ENCODE assay signal across 35 cellular contexts in genomic region chr10:3321123-3321522, GRCh38.
"Had no signal": no experiment of that assay in that cellular context is flagged by ENCODE, and none has a peak within 500 bp of the region (broad histone marks: within the 10 kb centered on the region; RNA-seq: fewer than 3 reads in every experiment).

No MANE protein-coding gene starts in this region.

- H3K4me1 Mint-ChIP-seq: activated B cell treated with CpG ODN at 0.5 μM for 24 hours; activated CD4-positive, alpha-beta T cell treated with anti-CD3 and anti-CD28 coated beads, Interleukin-2, amount 10 ng/mL, durations not matched to agents 24 days and 14 days; activated CD8-positive, alpha-beta memory T cell treated with anti-CD3 and anti-CD28 coated beads, Interleukin-2, amount 10 ng/mL, durations not matched to agents 7 days and 5 days; activated naive CD8-positive, alpha-beta T cell treated with anti-CD3 and anti-CD28 coated beads, Interleukin-2, amount 50 U/mL, for 24 hours had no signal

- H3K36me3 ChIP-seq: brain microvascular endothelial cell, breast epithelium had no signal

- H3K9me3 Mint-ChIP-seq: activated B cell treated with CpG ODN at 0.5 μM for 24 hours; activated CD4-positive, alpha-beta memory T cell treated with anti-CD3 and anti-CD28 coated beads for 36 hours; activated CD4-positive, alpha-beta T cell treated with anti-CD3 and anti-CD28 coated beads, Interleukin-2, amount 10 ng/mL, durations not matched to agents 24 days and 14 days; activated naive CD4-positive, alpha-beta T cell treated with anti-CD3 and anti-CD28 coated beads, Interleukin-2, amount 50 U/mL, for 24 hours; activated naive CD8-positive, alpha-beta T cell treated with anti-CD3 and anti-CD28 coated beads, Interleukin-2, amount 50 U/mL, for 24 hours; activated T-cell treated with anti-CD3 and anti-CD28 coated beads, Interleukin-2, amount 50 U/mL, for 24 hours; activated T-helper 2 cell treated with anti-CD3 and anti-CD28 coated beads, Interferon-gamma antibody, Interleukin-2, Interleukin-4, amounts not matched to agents 10 μg/mL and 5 μg/mL and 100 μg/mL, durations not matched to agents 14 hours and 24 hours and 36 hours; T-helper 2 cell treated with Interferon-gamma antibody and Interleukin-4, amounts not matched to agents 5 μg/mL and 100 μg/mL, for 36 hours had no signal

- DNase-seq: activated B cell treated with CpG ODN at 0.5 μM for 24 hours; activated CD4-positive, alpha-beta memory T cell treated with anti-CD3 and anti-CD28 coated beads for 36 hours; activated CD4-positive, alpha-beta T cell treated with anti-CD3 and anti-CD28 coated beads for 4 hours; activated CD4-positive, alpha-beta T cell treated with anti-CD3 and anti-CD28 coated beads, Interleukin-2, amount 10 ng/mL, durations not matched to agents 24 days and 14 days; activated CD4-positive, alpha-beta T cell treated with anti-CD3 and anti-CD28 coated beads, Interleukin-2, amount 50 U/mL, for 1 hour; activated CD4-positive, alpha-beta T cell treated with anti-CD3 and anti-CD28 coated beads, Interleukin-2, amount 50 U/mL, for 4 hours; activated CD4-positive, CD25-positive, alpha-beta regulatory T cell treated with anti-CD3 and anti-CD28 coated beads, Interleukin-2, amount 50 U/mL, for 72 hours; activated CD8-positive, alpha-beta memory T cell treated with anti-CD3 and anti-CD28 coated beads for 24 hours; activated CD8-positive, alpha-beta memory T cell treated with anti-CD3 and anti-CD28 coated beads, Interleukin-2, amount 10 ng/mL, durations not matched to agents 7 days and 5 days; activated CD8-positive, alpha-beta memory T cell treated with anti-CD3 and anti-CD28 coated beads, Interleukin-2, amount 50 U/mL, for 48 hours; activated CD8-positive, alpha-beta T cell treated with anti-CD3 and anti-CD28 coated beads, Interleukin-2, amount 10 ng/mL, durations not matched to agents 7 days and 5 days; activated effector memory CD4-positive, alpha-beta T cell treated with Interleukin-2 at 50 U/mL for 16 hours; activated gamma-delta T cell; activated naive CD4-positive, alpha-beta T cell treated with anti-CD3 and anti-CD28 coated beads, Interleukin-2, amount 10 ng/mL, durations not matched to agents 7 days and 5 days; activated naive CD4-positive, alpha-beta T cell treated with Interleukin-2 at 50 U/mL for 16 hours; activated naive CD8-positive, alpha-beta T cell treated with anti-CD3 and anti-CD28 coated beads, Interleukin-2, amount 10 ng/mL, durations not matched to agents 7 days and 5 days; activated naive CD8-positive, alpha-beta T cell treated with anti-CD3 and anti-CD28 coated beads, Interleukin-2, amount 50 U/mL, for 24 hours; activated T-cell treated with anti-CD3 and anti-CD28 coated beads, Interleukin-2, amount 50 U/mL, for 24 hours; activated T-cell treated with anti-CD3 and anti-CD28 coated beads, Interleukin-2, amount 50 U/mL, for 48 hours; aorta; body of pancreas; brain microvascular endothelial cell; central memory CD4-positive, alpha-beta T cell; T-helper 1 cell; T-helper 2 cell; T-helper 9 cell had no signal

- H3K27ac ChIP-seq: body of pancreas, brain microvascular endothelial cell, breast epithelium, VCaP had no signal

- H3K4me1 ChIP-seq: body of pancreas, breast epithelium had no signal

- H3K9me3 ChIP-seq: body of pancreas, breast epithelium had no signal

- FAIRE-seq: astrocyte, TTC549 had no signal

- H3K27me3 Mint-ChIP-seq: activated B cell treated with CpG ODN at 0.5 μM for 24 hours had no signal

- H3K4me3 Mint-ChIP-seq: activated B cell treated with CpG ODN at 0.5 μM for 24 hours; activated CD4-positive, alpha-beta memory T cell treated with anti-CD3 and anti-CD28 coated beads for 36 hours; activated CD4-positive, alpha-beta T cell treated with anti-CD3 and anti-CD28 coated beads, Interleukin-2, amount 10 ng/mL, durations not matched to agents 24 days and 14 days; activated CD8-positive, alpha-beta memory T cell treated with anti-CD3 and anti-CD28 coated beads, Interleukin-2, amount 10 ng/mL, durations not matched to agents 7 days and 5 days; activated CD8-positive, alpha-beta T cell treated with anti-CD3 and anti-CD28 coated beads, Interleukin-2, amount 10 ng/mL, durations not matched to agents 7 days and 5 days; activated naive CD4-positive, alpha-beta T cell treated with anti-CD3 and anti-CD28 coated beads, Interleukin-2, amount 10 ng/mL, durations not matched to agents 7 days and 5 days; activated naive CD4-positive, alpha-beta T cell treated with anti-CD3 and anti-CD28 coated beads, Interleukin-2, amount 50 U/mL, for 24 hours; activated naive CD8-positive, alpha-beta T cell; activated naive CD8-positive, alpha-beta T cell treated with anti-CD3 and anti-CD28 coated beads, Interleukin-2, amount 10 ng/mL, durations not matched to agents 7 days and 5 days; activated naive CD8-positive, alpha-beta T cell treated with anti-CD3 and anti-CD28 coated beads, Interleukin-2, amount 50 U/mL, for 24 hours; activated T-cell treated with anti-CD3 and anti-CD28 coated beads, Interleukin-2, amount 50 U/mL, for 24 hours; T-helper 1 cell treated with Interleukin-12 subunit alpha and Interleukin-12 subunit beta and Interleukin-4 antibody, amounts not matched to agents 30 μg/mL and 1 μg/mL, for 36 hours; T-helper 2 cell treated with Interferon-gamma antibody and Interleukin-4, amounts not matched to agents 5 μg/mL and 100 μg/mL, for 36 hours had no signal

- H3K36me3 Mint-ChIP-seq: activated CD4-positive, alpha-beta memory T cell treated with anti-CD3 and anti-CD28 coated beads for 36 hours; activated naive CD4-positive, alpha-beta T cell treated with anti-CD3 and anti-CD28 coated beads, Interleukin-2, amount 10 ng/mL, durations not matched to agents 7 days and 5 days; activated naive CD4-positive, alpha-beta T cell treated with anti-CD3 and anti-CD28 coated beads, Interleukin-2, amount 50 U/mL, for 24 hours; activated naive CD8-positive, alpha-beta T cell treated with anti-CD3 and anti-CD28 coated beads, Interleukin-2, amount 10 ng/mL, durations not matched to agents 7 days and 5 days had no signal

- H3K27me3 ChIP-seq: body of pancreas, brain microvascular endothelial cell, breast epithelium had no signal

- ATAC-seq: activated CD8-positive, alpha-beta memory T cell treated with anti-CD3 and anti-CD28 coated beads, Interleukin-2, amount 10 ng/mL, durations not matched to agents 7 days and 5 days; activated CD8-positive, alpha-beta T cell treated with anti-CD3 and anti-CD28 coated beads, Interleukin-2, amount 10 ng/mL, durations not matched to agents 7 days and 5 days; activated naive CD8-positive, alpha-beta T cell treated with anti-CD3 and anti-CD28 coated beads, Interleukin-2, amount 50 U/mL, for 24 hours; body of pancreas had no signal

- H3K27ac Mint-ChIP-seq: activated B cell treated with CpG ODN at 0.5 μM for 24 hours; activated CD4-positive, alpha-beta memory T cell treated with anti-CD3 and anti-CD28 coated beads for 36 hours; activated CD4-positive, alpha-beta T cell treated with anti-CD3 and anti-CD28 coated beads, Interleukin-2, amount 10 ng/mL, durations not matched to agents 24 days and 14 days; activated CD8-positive, alpha-beta memory T cell treated with anti-CD3 and anti-CD28 coated beads, Interleukin-2, amount 10 ng/mL, durations not matched to agents 7 days and 5 days; activated CD8-positive, alpha-beta T cell treated with anti-CD3 and anti-CD28 coated beads, Interleukin-2, amount 10 ng/mL, durations not matched to agents 7 days and 5 days; activated naive CD4-positive, alpha-beta T cell treated with anti-CD3 and anti-CD28 coated beads, Interleukin-2, amount 10 ng/mL, durations not matched to agents 7 days and 5 days; activated naive CD4-positive, alpha-beta T cell treated with anti-CD3 and anti-CD28 coated beads, Interleukin-2, amount 50 U/mL, for 24 hours; activated naive CD8-positive, alpha-beta T cell; activated naive CD8-positive, alpha-beta T cell treated with anti-CD3 and anti-CD28 coated beads, Interleukin-2, amount 10 ng/mL, durations not matched to agents 7 days and 5 days; activated naive CD8-positive, alpha-beta T cell treated with anti-CD3 and anti-CD28 coated beads, Interleukin-2, amount 50 U/mL, for 24 hours; activated T-cell treated with anti-CD3 and anti-CD28 coated beads, Interleukin-2, amount 50 U/mL, for 24 hours; activated T-helper 2 cell treated with anti-CD3 and anti-CD28 coated beads, Interferon-gamma antibody, Interleukin-2, Interleukin-4, amounts not matched to agents 10 μg/mL and 5 μg/mL and 100 μg/mL, durations not matched to agents 14 hours and 24 hours and 36 hours; T-helper 1 cell treated with Interleukin-12 subunit alpha and Interleukin-12 subunit beta and Interleukin-4 antibody, amounts not matched to agents 30 μg/mL and 1 μg/mL, for 36 hours; T-helper 2 cell treated with Interferon-gamma antibody and Interleukin-4, amounts not matched to agents 5 μg/mL and 100 μg/mL, for 36 hours had no signal

- H3K4me3 ChIP-seq: body of pancreas, breast epithelium had no signal
